In genomic region chr10:25056726-25057125, GRCh38 we compare ENCODE assay signal across 10 cellular contexts. TPM values are rescaled to one million over a fixed set of nuclear protein-coding genes. Genes with fewer than 3 reads are reported as not detected.
"Had no signal": no experiment of that assay in that cellular context is flagged by ENCODE, and none has a peak within 500 bp of the region (broad histone marks: within the 10 kb centered on the region; RNA-seq: fewer than 3 reads in every experiment).

No MANE protein-coding gene starts in this region.

- DNase-seq: GM23248, GOT3, H7, HFFc6, IMR-90 had no signal

- H3K36me3 ChIP-seq: HAP-1 had no signal

- H3K4me3 Mint-ChIP-seq: HFFc6 had no signal

- H3K9me3 Mint-ChIP-seq: HFFc6 had no signal

- H3K4me3 ChIP-seq: GM23248, HAP-1, K562 had no signal

- H3K27ac Mint-ChIP-seq: HFFc6 had no signal

- H3K9ac ChIP-seq: GM23248 had no signal

- H3K27ac ChIP-seq: GM23248, HL-60 had no signal

- ATAC-seq: HCT116, K562 had no signal

- H2AFZ ChIP-seq: GM23248 had no signal

RNA-seq across cellular contexts. Expression of gene ENKUR, which starts 40.8 kb away (rescaled TPM):
- total RNA-seq: GM23248, H4, H7, IMR-90 had no signal
- polyA plus RNA-seq: IMR-90 had no signal
